11 cellular contexts compared by ENCODE assay signal in genomic region chr1:77832889-77833288, GRCh38. TPM values are rescaled to one million over a fixed set of nuclear protein-coding genes. Genes with fewer than 3 reads are reported as not detected.
DNase-seq lines count a peak whose midpoint lies in the region; ATAC-seq, FAIRE-seq and TF ChIP-seq lines count a peak whose summit lies in the region.
"Had no signal": no experiment of that assay in that cellular context is flagged by ENCODE, and none has a peak within 500 bp of the region (broad histone marks: within the 10 kb centered on the region; RNA-seq: fewer than 3 reads in every experiment).

No MANE protein-coding gene starts in this region.

- no peaks in the 10 kb centered on the region for H3K27me3 Mint-ChIP-seq in stimulated activated naive B cell treated with anti-CD40 and anti-IgM and Interleukin-4, amounts not matched to agents 10 μg/mL and 1 μg/mL and 100 μg/mL, for 72 hours
- H3K27me3 Mint-ChIP-seq: activated T-cell treated with anti-CD3 and anti-CD28 coated beads, Interleukin-2, amount 50 U/mL, for 24 hours; memory B cell had no signal

- no peaks in the 10 kb centered on the region for H3K9me3 Mint-ChIP-seq in stimulated activated naive B cell treated with anti-CD40 and anti-IgM and Interleukin-4, amounts not matched to agents 10 μg/mL and 1 μg/mL and 100 μg/mL, for 72 hours
- H3K9me3 Mint-ChIP-seq: activated T-cell treated with anti-CD3 and anti-CD28 coated beads, Interleukin-2, amount 50 U/mL, for 24 hours; memory B cell had no signal

- no peak overlapping the region for H3K4me3 Mint-ChIP-seq in stimulated activated naive B cell treated with anti-CD40 and anti-IgM and Interleukin-4, amounts not matched to agents 10 μg/mL and 1 μg/mL and 100 μg/mL, for 72 hours
- H3K4me3 Mint-ChIP-seq: activated T-cell treated with anti-CD3 and anti-CD28 coated beads, Interleukin-2, amount 50 U/mL, for 24 hours; memory B cell had no signal

- no peak overlapping the region for H2BK15ac ChIP-seq in mesenchymal stem cell (ENCODE audit: low read depth, poor library complexity, severe bottlenecking)

- H2BK120ac ChIP-seq in mesenchymal stem cell (ENCODE audit: low read depth, low read length): no peak overlapping the region

- no peak overlapping the region for H2BK5ac ChIP-seq in mesenchymal stem cell (ENCODE audit: low read depth, low read length, poor library complexity, severe bottlenecking)

- no peaks in the 10 kb centered on the region for H4K20me1 ChIP-seq in HepG2 (ENCODE audit: insufficient read depth, low read length)
- H4K20me1 ChIP-seq in PC-9 (ENCODE audit: insufficient read depth): no peaks in the 10 kb centered on the region

- CTCF ChIA-PET in HepG2 (lab: Yijun Ruan, JAX; ENCODE audit: low intra/inter-chr PET ratio, low total read pairs): no interaction called here
- CTCF ChIA-PET in PC-9 (lab: Charles Lee): no interaction called here

- H3K9me3 ChIP-seq in liver (ENCODE audit: control insufficient read depth in 4 of 4, low read length in 3 of 4): no peaks in the 10 kb centered on the region
- no peaks in the 10 kb centered on the region for H3K9me3 ChIP-seq in HepG2 (ENCODE audit: low read length)
- H3K9me3 ChIP-seq in mesenchymal stem cell (ENCODE audit: control insufficient read depth, low read length): no peaks in the 10 kb centered on the region
- no peaks in the 10 kb centered on the region for H3K9me3 ChIP-seq in PC-9 (ENCODE audit: insufficient read depth, low read depth)
- H3K9me3 ChIP-seq: BE2C had no signal

- no peak for DNase-seq in HepG2 (ENCODE audit: low spot score)
- no peak for DNase-seq in coronary artery (ENCODE audit: low spot score)
- peak; percentile 93 for DNase-seq in mesenchymal stem cell
- no peak for DNase-seq in stimulated activated naive B cell treated with anti-CD40 and anti-IgM and Interleukin-4, amounts not matched to agents 10 μg/mL and 1 μg/mL and 100 μg/mL, for 72 hours
- no peak for DNase-seq in PC-9
- DNase-seq in HUDEP-2 (lab: John Stamatoyannopoulos, UW; ENCODE audit: unreplicated experiment in 76 of 76): no peak
- no peak for DNase-seq in T-helper 9 cell
- DNase-seq: activated T-cell treated with anti-CD3 and anti-CD28 coated beads, Interleukin-2, amount 50 U/mL, for 24 hours; BE2C had no signal

- TF ChIP-seq RAD21 in liver (IDR thresholded peaks at IDR 0.05) (no peak), HepG2 (CRISPR knock-in tag; IDR thresholded peaks at IDR 0.05) (no peak)

- H4K8ac ChIP-seq in mesenchymal stem cell (ENCODE audit: low read length): no peak overlapping the region

- FAIRE-seq in HepG2 (lab: Jason Lieb, UNC): no peak

- H3K27ac ChIP-seq in liver (ENCODE audit: low read depth in 1 of 2, low read length in 2 of 2): no peak overlapping the region
- H3K27ac ChIP-seq in HepG2 (ENCODE audit: extremely low read length, insufficient read depth, low read length): no peak overlapping the region
- peak overlapping the region; percentile 83 for H3K27ac ChIP-seq in coronary artery
- H3K27ac ChIP-seq in mesenchymal stem cell (ENCODE audit: low read length, poor library complexity, severe bottlenecking): no peak overlapping the region
- no peak overlapping the region for H3K27ac ChIP-seq in PC-9

- H3K4me2 ChIP-seq in HepG2 (ENCODE audit: low read depth, low read length) (no peak overlapping the region), mesenchymal stem cell (ENCODE audit: low read length, poor library complexity, severe bottlenecking) (no peak overlapping the region), PC-9 (no peak overlapping the region)

- H3F3A ChIP-seq in PC-9 (ENCODE audit: insufficient read depth, low read depth): no peaks in the 10 kb centered on the region

- POLR2A ChIA-PET in HepG2 (lab: Yijun Ruan, JAX): no interaction called here
- POLR2A ChIA-PET in PC-9 (lab: Charles Lee; ENCODE audit: unreplicated experiment): no interaction called here

- no peak overlapping the region for H3K27ac Mint-ChIP-seq in stimulated activated naive B cell treated with anti-CD40 and anti-IgM and Interleukin-4, amounts not matched to agents 10 μg/mL and 1 μg/mL and 100 μg/mL, for 72 hours
- H3K27ac Mint-ChIP-seq: activated T-cell treated with anti-CD3 and anti-CD28 coated beads, Interleukin-2, amount 50 U/mL, for 24 hours; memory B cell had no signal

- H4K91ac ChIP-seq in mesenchymal stem cell (ENCODE audit: low read length): no peak overlapping the region

- no peak overlapping the region for H3K14ac ChIP-seq in mesenchymal stem cell (ENCODE audit: low read length in 2 of 2)

- no peak overlapping the region for H2AFZ ChIP-seq in HepG2 (ENCODE audit: low read length)
- no peak overlapping the region for H2AFZ ChIP-seq in mesenchymal stem cell (ENCODE audit: low read depth, low read length)
- no peak overlapping the region for H2AFZ ChIP-seq in PC-9

- in situ Hi-C loops in HepG2 (cut with HindIII; ENCODE audit: extremely low pct_ligation_motif_present, low pct_unique_long_range_greater_than_20kb): no loop called here

- no peak overlapping the region for H3K4ac ChIP-seq in mesenchymal stem cell (ENCODE audit: low read depth in 1 of 2, low read length in 2 of 2)

- peaks cover 7 to 18% of the 10 kb centered on the region in 2 donors for H3K36me3 Mint-ChIP-seq in stimulated activated naive B cell treated with anti-CD40 and anti-IgM and Interleukin-4, amounts not matched to agents 10 μg/mL and 1 μg/mL and 100 μg/mL, for 72 hours

- H3K4me3 ChIP-seq in liver (ENCODE audit: low read depth in 1 of 3, low read length in 3 of 3): no peak overlapping the region
- no peak overlapping the region for H3K4me3 ChIP-seq in HepG2 (replicated peaks in 1 of 3; ENCODE audit: insufficient read depth in 1 of 3, low read depth in 2 of 3, low read length in 3 of 3)
- peak overlapping the region; percentile 23 for H3K4me3 ChIP-seq in coronary artery
- peak overlapping the region in 1 of 2 experiments; percentile 42 for H3K4me3 ChIP-seq in mesenchymal stem cell (ENCODE audit: insufficient read depth in 1 of 2, low read depth in 1 of 2, low read length in 2 of 2)
- no peak overlapping the region for H3K4me3 ChIP-seq in PC-9

- TF ChIP-seq CTCF in liver (IDR thresholded peaks at IDR 0.05; ENCODE audit: low read depth, low read length, missing input control): no peak
- no peak for TF ChIP-seq CTCF in HepG2 (CRISPR knock-in tag; IDR thresholded peaks at IDR 0.05)
- no peak for TF ChIP-seq CTCF in coronary artery (IDR thresholded peaks at IDR 0.05)
- TF ChIP-seq CTCF in PC-9 (conservative IDR thresholded peaks at IDR 0.05): no peak

- H2AK5ac ChIP-seq in mesenchymal stem cell (ENCODE audit: low read length, severe bottlenecking): no peak overlapping the region

- H3K4me1 ChIP-seq in liver (ENCODE audit: control insufficient read depth in 4 of 4, insufficient read depth in 4 of 4, low read length in 3 of 4) (peaks cover 0 to 5% (median 2%) of the 10 kb centered on the region in 4 donors), HepG2 (ENCODE audit: insufficient read depth, low read length) (no peaks in the 10 kb centered on the region), mesenchymal stem cell (ENCODE audit: control insufficient read depth, insufficient read depth, low read depth, low read length) (peaks cover 4% of the 10 kb centered on the region), PC-9 (replicated peaks; ENCODE audit: insufficient read depth) (no peaks in the 10 kb centered on the region)
- H3K4me1 ChIP-seq: BE2C had no signal

- peaks cover 0 to 7% of the 10 kb centered on the region in 2 donors for H3K4me1 Mint-ChIP-seq in stimulated activated naive B cell treated with anti-CD40 and anti-IgM and Interleukin-4, amounts not matched to agents 10 μg/mL and 1 μg/mL and 100 μg/mL, for 72 hours
- H3K4me1 Mint-ChIP-seq: memory B cell had no signal

- no peaks in the 10 kb centered on the region for H3K9me2 ChIP-seq in PC-9 (ENCODE audit: insufficient read depth)

- H3K27me3 ChIP-seq in liver (ENCODE audit: control insufficient read depth in 4 of 4, insufficient read depth in 4 of 4, low read length in 3 of 4) (no peaks in the 10 kb centered on the region), HepG2 (ENCODE audit: control insufficient read depth in 1 of 2, insufficient read depth in 2 of 2, low read length in 2 of 2) (no peaks in the 10 kb centered on the region), mesenchymal stem cell (ENCODE audit: control insufficient read depth in 1 of 2, insufficient read depth in 1 of 2, low read length in 2 of 2) (no peaks in the 10 kb centered on the region), PC-9 (ENCODE audit: insufficient read depth, low read depth) (no peaks in the 10 kb centered on the region)
- H3K27me3 ChIP-seq: BE2C had no signal

- intact Hi-C loops in HepG2 (cut with micrococcal nuclease; ENCODE audit: unreplicated experiment): no loop called here
- intact Hi-C loops in PC-9 (cut with micrococcal nuclease; ENCODE audit: unreplicated experiment): no loop called here

- no peak overlapping the region for H2BK12ac ChIP-seq in mesenchymal stem cell (ENCODE audit: low read length in 2 of 2)

- BruUV-seq in HepG2 (replicated peaks; lab: Mats Ljungman, UMichigan) (no TSS peak), PC-9 (replicated peaks; lab: Mats Ljungman, UMichigan) (no TSS peak)

- ATAC-seq in HepG2: no peak
- no peak for ATAC-seq in stimulated activated naive B cell treated with anti-CD40 and anti-IgM and Interleukin-4, amounts not matched to agents 10 μg/mL and 1 μg/mL and 100 μg/mL, for 72 hours (replicated peaks)

- H3K18ac ChIP-seq in mesenchymal stem cell (ENCODE audit: low read depth in 1 of 2, low read length in 2 of 2): no peak overlapping the region

- H3K79me2 ChIP-seq in HepG2 (ENCODE audit: insufficient read depth, low read length) (no peaks in the 10 kb centered on the region), PC-9 (ENCODE audit: low read depth) (no peaks in the 10 kb centered on the region)

- TF ChIP-seq EP300 in HepG2 (IDR thresholded peaks at IDR 0.05; ENCODE audit: low read depth in 2 of 2, low read length in 2 of 2) (no peak), HepG2 (CRISPR knock-in tag; IDR thresholded peaks at IDR 0.05; ENCODE audit: borderline replicate concordance) (no peak)

- no peak for TF ChIP-seq POLR2A in HepG2 (IDR thresholded peaks at IDR 0.05; ENCODE audit: insufficient read depth in 1 of 2, low read depth in 2 of 2, low read length in 2 of 2)

- no peak overlapping the region for H3K23ac ChIP-seq in mesenchymal stem cell (ENCODE audit: low read length in 2 of 2)

- peaks cover 0 to 3% (median 0%) of the 10 kb centered on the region in 4 donors for H3K36me3 ChIP-seq in liver (ENCODE audit: control insufficient read depth in 4 of 4, insufficient read depth in 3 of 4, low read depth in 1 of 4, low read length in 3 of 4)
- H3K36me3 ChIP-seq in HepG2 (replicated peaks in 1 of 2; ENCODE audit: control insufficient read depth in 1 of 2, insufficient read depth in 2 of 2, low read length in 2 of 2): peaks cover 2 to 3% of the 10 kb centered on the region in 2 experiments; a peak in 1 of 5 replicates
- peaks cover 5 to 15% of the 10 kb centered on the region in 2 experiments for H3K36me3 ChIP-seq in mesenchymal stem cell (ENCODE audit: control insufficient read depth in 1 of 2, insufficient read depth in 2 of 2, low read depth in 1 of 2, low read length in 2 of 2)
- no peaks in the 10 kb centered on the region for H3K36me3 ChIP-seq in PC-9 (ENCODE audit: low read depth)
- H3K36me3 ChIP-seq: BE2C had no signal

- no peak overlapping the region for H3K9ac ChIP-seq in liver (ENCODE audit: low read depth in 1 of 2, low read length in 2 of 2)
- H3K9ac ChIP-seq in HepG2 (ENCODE audit: insufficient read depth, low read depth, low read length): no peak overlapping the region
- peak overlapping the region; percentile 82 for H3K9ac ChIP-seq in mesenchymal stem cell (ENCODE audit: low read length)

- H3K79me1 ChIP-seq in mesenchymal stem cell (replicated peaks; ENCODE audit: low read length, poor library complexity, severe bottlenecking): peaks cover 19% of the 10 kb centered on the region

RNA-seq across cellular contexts. Expression of gene MIGA1, which starts 53.4 kb away (rescaled TPM):
- total RNA-seq in liver (1 to 10 TPM; 7.8 to 8.0 TPM), HepG2 (2016; rRNA removed; fragmentation: Illumina TruSeq; extraction: Trizol) (6.6 and 6.7 TPM in 2 replicates), PC-9 (2021) (11.5 TPM in 2 replicates)
- polyA plus RNA-seq in liver (1 to 10 TPM; 3.5 to 4.6 TPM), HepG2 (2011; rRNA removed) (3.4 and 3.8 TPM in 2 replicates)
- total RNA-seq in HepG2 (2016; cell fraction: cytosol; rRNA removed; fragmentation: Illumina TruSeq; extraction: Trizol; ENCODE audit: low read depth): 9.2 and 10.6 TPM in 2 replicates
- total RNA-seq in HepG2 (2016; cell fraction: insoluble cytoplasmic fraction; rRNA removed; fragmentation: Illumina TruSeq; extraction: Trizol): 6.2 and 7.2 TPM in 2 replicates
- 5.1 and 6.1 TPM in 2 replicates for total RNA-seq in HepG2 (2016; cell fraction: membrane; rRNA removed; fragmentation: Illumina TruSeq; extraction: Trizol)
- 9.9 and 11.1 TPM in 2 replicates for total RNA-seq in HepG2 (2016; cell fraction: nucleus; rRNA removed; fragmentation: Illumina TruSeq; extraction: Trizol)
- polyA plus RNA-seq in HepG2 (2011; cell fraction: cytosol; rRNA removed): 1.4 and 2.6 TPM in 2 replicates
- polyA plus RNA-seq in HepG2 (2011; cell fraction: nucleus; rRNA removed): 1.00 and 1.6 TPM in 2 replicates
- 5.7 and 6.3 TPM in 2 replicates for polyA plus RNA-seq in HepG2 (2012)
- polyA plus RNA-seq in HepG2 (2016; cell fraction: cytosol; fragmentation: Illumina TruSeq; extraction: Trizol; ENCODE audit: low read depth): 0.17 and 0.18 TPM in 2 replicates
- polyA plus RNA-seq in HepG2 (2016; cell fraction: insoluble cytoplasmic fraction; fragmentation: Illumina TruSeq; extraction: Trizol; ENCODE audit: low read depth): 2.5 and 2.7 TPM in 2 replicates
- 0.33 and 0.52 TPM in 2 replicates for polyA plus RNA-seq in HepG2 (2016; cell fraction: membrane; fragmentation: Illumina TruSeq; extraction: Trizol; ENCODE audit: low read depth)
- polyA plus RNA-seq in HepG2 (2016; cell fraction: nucleus; fragmentation: Illumina TruSeq; extraction: Trizol; ENCODE audit: insufficient read depth, low read depth): 4.9 TPM in 2 replicates
- 6.6 and 10.1 TPM in 2 replicates for polyA minus RNA-seq in HepG2 (2011; rRNA and poly(A)+ RNA removed; ENCODE audit: low replicate concordance)
- 4.4 and 4.6 TPM in 2 replicates for polyA minus RNA-seq in HepG2 (2011; cell fraction: cytosol; rRNA and poly(A)+ RNA removed)
- 10.9 and 13.8 TPM in 2 replicates for polyA minus RNA-seq in HepG2 (2011; cell fraction: nucleus; rRNA and poly(A)+ RNA removed)
- polyA plus RNA-seq in mesenchymal stem cell (2013, experiment 1 of 2): 8.0 TPM
- polyA plus RNA-seq in mesenchymal stem cell (2013, experiment 2 of 2): 8.1 TPM

RNA-seq across cellular contexts. Expression of gene NEXN, which starts 55.5 kb away (rescaled TPM):
- total RNA-seq in liver: 1 to 10 TPM in 1 of 2 donors, under 1 TPM in 1; 0.51 to 2.3 TPM
- 1 to 10 TPM; 1.0 to 2.4 TPM for polyA plus RNA-seq in liver
- 0.97 and 1.1 TPM in 2 replicates for total RNA-seq in HepG2 (2016; rRNA removed; fragmentation: Illumina TruSeq; extraction: Trizol)
- 0.35 and 0.40 TPM in 2 replicates for total RNA-seq in HepG2 (2016; cell fraction: cytosol; rRNA removed; fragmentation: Illumina TruSeq; extraction: Trizol; ENCODE audit: low read depth)
- total RNA-seq in HepG2 (2016; cell fraction: insoluble cytoplasmic fraction; rRNA removed; fragmentation: Illumina TruSeq; extraction: Trizol): 1.1 TPM in 2 replicates
- total RNA-seq in HepG2 (2016; cell fraction: membrane; rRNA removed; fragmentation: Illumina TruSeq; extraction: Trizol): 0.43 and 0.59 TPM in 2 replicates
- 0.78 and 0.97 TPM in 2 replicates for total RNA-seq in HepG2 (2016; cell fraction: nucleus; rRNA removed; fragmentation: Illumina TruSeq; extraction: Trizol)
- polyA plus RNA-seq in HepG2 (2011; rRNA removed): 0.07 and 0.14 TPM in 2 replicates
- polyA plus RNA-seq in HepG2 (2011; cell fraction: cytosol; rRNA removed): 0.03 and 0.05 TPM in 2 replicates
- 0.19 and 0.42 TPM in 2 replicates for polyA plus RNA-seq in HepG2 (2011; cell fraction: nucleus; rRNA removed)
- 0.29 and 0.50 TPM in 2 replicates for polyA plus RNA-seq in HepG2 (2012)
- 0.18 and 0.24 TPM in 2 replicates for polyA plus RNA-seq in HepG2 (2016; cell fraction: cytosol; fragmentation: Illumina TruSeq; extraction: Trizol; ENCODE audit: low read depth)
- polyA plus RNA-seq in HepG2 (2016; cell fraction: insoluble cytoplasmic fraction; fragmentation: Illumina TruSeq; extraction: Trizol; ENCODE audit: low read depth): 2.6 and 2.9 TPM in 2 replicates
- 0.39 and 0.52 TPM in 2 replicates for polyA plus RNA-seq in HepG2 (2016; cell fraction: membrane; fragmentation: Illumina TruSeq; extraction: Trizol; ENCODE audit: low read depth)
- polyA plus RNA-seq in HepG2 (2016; cell fraction: nucleus; fragmentation: Illumina TruSeq; extraction: Trizol; ENCODE audit: insufficient read depth, low read depth): 3.0 and 5.3 TPM in 2 replicates
- polyA minus RNA-seq in HepG2 (2011; rRNA and poly(A)+ RNA removed; ENCODE audit: low replicate concordance): not detected in 2 replicates
- not detected in 2 replicates for polyA minus RNA-seq in HepG2 (2011; cell fraction: cytosol; rRNA and poly(A)+ RNA removed)
- polyA minus RNA-seq in HepG2 (2011; cell fraction: nucleus; rRNA and poly(A)+ RNA removed): 0.52 and 1.2 TPM in 2 replicates
- polyA plus RNA-seq in mesenchymal stem cell (2013, experiment 1 of 2): 133 TPM
- polyA plus RNA-seq in mesenchymal stem cell (2013, experiment 2 of 2): 136 TPM
- total RNA-seq in PC-9 (2021): 0.92 and 1.2 TPM in 2 replicates

Comparison
In these comparisons a context has a peak if more than half of its experiments do, and no peak if none do; other contexts are left out.
1. H3K27ac ChIP-seq: peak in coronary artery (2 of 2); none in liver (0 of 2), HepG2 (single experiment), mesenchymal stem cell (single experiment) and PC-9 (single experiment).